ENCODE assay signal across 9 cellular contexts in the genomic region with DNA sequence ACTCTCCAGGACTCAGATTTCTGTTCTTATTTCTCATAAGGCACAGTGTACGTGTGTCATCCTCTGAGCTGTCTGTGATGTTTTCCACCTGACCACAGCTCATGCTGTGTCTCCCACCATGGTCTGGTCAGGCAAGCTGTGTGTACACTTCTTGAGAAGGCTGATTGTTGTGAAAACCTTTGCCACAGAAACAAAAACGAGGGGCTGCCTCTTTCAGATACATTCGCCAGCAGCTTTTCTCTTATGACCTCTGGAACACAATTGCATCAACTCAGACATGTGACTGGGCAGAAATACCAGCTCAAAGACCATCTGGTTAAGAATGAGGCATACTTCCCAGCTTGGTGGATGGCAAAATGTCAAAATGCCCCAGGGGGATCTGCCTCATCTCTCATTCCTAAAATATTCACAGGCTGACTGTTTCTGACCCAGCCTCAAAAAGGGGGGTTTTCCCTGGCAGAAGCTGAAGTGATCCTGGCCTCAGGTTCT. TPM values are rescaled to one million over a fixed set of nuclear protein-coding genes. Genes with fewer than 3 reads are reported as not detected.
DNase-seq lines count a peak whose midpoint lies in the region; ATAC-seq, FAIRE-seq and TF ChIP-seq lines count a peak whose summit lies in the region.
"Had no signal": no experiment of that assay in that cellular context is flagged by ENCODE, and none has a peak within 500 bp of the region (broad histone marks: within the 10 kb centered on the region; RNA-seq: fewer than 3 reads in every experiment).

No MANE protein-coding gene starts in this region.

- H3K9me1 ChIP-seq in keratinocyte (ENCODE audit: control insufficient read depth, extremely low read depth, insufficient read depth, low read length), result no peaks in the 10 kb centered on the region

- CTCF ChIA-PET in A673 (lab: Charles Lee), result no interaction called here

- no peaks in the 10 kb centered on the region for H4K20me1 ChIP-seq in keratinocyte (ENCODE audit: control insufficient read depth, extremely low read depth, insufficient read depth, low read length)

- no peaks in the 10 kb centered on the region for H3K27me3 ChIP-seq in A673 (replicated peaks; ENCODE audit: insufficient read depth, low read depth, low read length, poor library complexity)
- no peaks in the 10 kb centered on the region for H3K27me3 ChIP-seq in adipocyte (replicated peaks; ENCODE audit: control insufficient read depth, insufficient read depth, low read length)
- H3K27me3 ChIP-seq in keratinocyte (ENCODE audit: control insufficient read depth, extremely low read depth, insufficient read depth, low read length), result no peaks in the 10 kb centered on the region
- no peaks in the 10 kb centered on the region for H3K27me3 ChIP-seq in endodermal cell (ENCODE audit: control insufficient read depth, insufficient read depth, low read length, poor library complexity, severe bottlenecking)
- no peaks in the 10 kb centered on the region for H3K27me3 ChIP-seq in small intestine (ENCODE audit: control insufficient read depth in 2 of 2, insufficient read depth in 2 of 2, low read length in 2 of 2)

- FAIRE-seq in keratinocyte (lab: Jason Lieb, UNC), result peak; percentile 99
- no peak for FAIRE-seq in small intestine (lab: Jason Lieb, UNC)

- peaks cover 35% of the 10 kb centered on the region for H3K9me3 Mint-ChIP-seq in endodermal cell

- peak; percentile 63 for ATAC-seq in HG02798 (IDR thresholded peaks at IDR 0.05; ENCODE audit: poor library complexity, unreplicated experiment)

- no peaks in the 10 kb centered on the region for H3K4me1 ChIP-seq in A673 (ENCODE audit: insufficient read depth, low read length, poor library complexity, severe bottlenecking)
- H3K4me1 ChIP-seq in adipocyte (ENCODE audit: control insufficient read depth, insufficient read depth, low read length), result peaks cover 27% of the 10 kb centered on the region
- peaks cover 24% of the 10 kb centered on the region for H3K4me1 ChIP-seq in keratinocyte (ENCODE audit: control insufficient read depth, extremely low read depth, insufficient read depth, low read length)
- H3K4me1 ChIP-seq in endodermal cell (ENCODE audit: control insufficient read depth, insufficient read depth, low read length), result no peaks in the 10 kb centered on the region
- H3K4me1 ChIP-seq in small intestine (ENCODE audit: control insufficient read depth in 2 of 2, insufficient read depth in 1 of 2, low read depth in 1 of 2, low read length in 1 of 2), result no peaks in the 10 kb centered on the region

- no peak overlapping the region for H3K4me3 Mint-ChIP-seq in endodermal cell

- dilution Hi-C loops in keratinocyte (cut with MboI; ENCODE audit: extremely low pct_ligation_motif_present, low sequenced_read_pairs), result no loop called here

- no peak overlapping the region for H3K4me3 ChIP-seq in A673 (ENCODE audit: low read depth, low read length, poor library complexity, severe bottlenecking)
- peak overlapping the region; percentile 45 for H3K4me3 ChIP-seq in adipocyte (ENCODE audit: low read length)
- H3K4me3 ChIP-seq in keratinocyte (ENCODE audit: control insufficient read depth in 2 of 3, extremely low read depth in 1 of 3, insufficient read depth in 2 of 3, low read depth in 1 of 3, low read length in 3 of 3), result peak overlapping the region in 2 of 3 experiments; percentile 41 to 44
- H3K4me3 ChIP-seq in endodermal cell (ENCODE audit: low read length), result no peak overlapping the region
- no peak overlapping the region for H3K4me3 ChIP-seq in small intestine (ENCODE audit: low read depth in 1 of 2, low read length in 2 of 2)

- H3K27ac ChIP-seq in A673 (ENCODE audit: low read depth, low read length, poor library complexity, severe bottlenecking) (no peak overlapping the region), keratinocyte (ENCODE audit: control insufficient read depth, insufficient read depth, low read length) (peak overlapping the region; percentile 99), endodermal cell (ENCODE audit: low read depth, low read length) (no peak overlapping the region), small intestine (ENCODE audit: low read depth in 1 of 2, low read length in 1 of 2) (no peak overlapping the region)
- H3K27ac ChIP-seq: C4-2B had no signal

- TF ChIP-seq CTCF in A673 (conservative IDR thresholded peaks at IDR 0.05; ENCODE audit: low read depth, low read length) (no peak), keratinocyte (optimal IDR thresholded peaks at IDR 0.05 in 1 of 3, IDR thresholded peaks at IDR 0.05 in 1 of 3, conservative IDR thresholded peaks at IDR 0.05 in 1 of 3; ENCODE audit: extremely low read depth in 1 of 3, insufficient read depth in 2 of 3, low read length in 3 of 3) (no peak), endodermal cell (conservative IDR thresholded peaks at IDR 0.05) (no peak)

- POLR2A ChIA-PET in A673 (lab: Charles Lee; ENCODE audit: low non-redundant PET), result no interaction called here

- H3K9me3 ChIP-seq in A673 (ENCODE audit: low read depth, low read length, poor library complexity, severe bottlenecking), result no peaks in the 10 kb centered on the region
- no peaks in the 10 kb centered on the region for H3K9me3 ChIP-seq in adipocyte (ENCODE audit: control insufficient read depth, low read length)
- no peaks in the 10 kb centered on the region for H3K9me3 ChIP-seq in keratinocyte (ENCODE audit: control insufficient read depth, low read depth, low read length)
- peaks cover 16% of the 10 kb centered on the region for H3K9me3 ChIP-seq in endodermal cell (ENCODE audit: control insufficient read depth, low read length)
- H3K9me3 ChIP-seq in small intestine (ENCODE audit: control insufficient read depth, low read depth), result no peaks in the 10 kb centered on the region

- 78 to 86% methylated on average over 2 to 3 of the region's 3 CpGs for WGBS in endodermal cell (ENCODE audit: insufficient coverage in 1 of 2, insufficient read length in 1 of 2), 2 experiments
- 53 to 71% (median 60%) methylated on average over 3 of the region's 3 CpGs for WGBS in small intestine, 3 donors

- H3K9ac ChIP-seq in adipocyte (ENCODE audit: low read length) (peak overlapping the region; percentile 56), keratinocyte (ENCODE audit: control insufficient read depth, extremely low read depth, insufficient read depth, low read length) (peak overlapping the region; percentile 74), endodermal cell (ENCODE audit: extremely low read depth, low read length, poor library complexity, severe bottlenecking) (no peak overlapping the region)

- peak overlapping the region; percentile 95 for H2AFZ ChIP-seq in keratinocyte (ENCODE audit: control insufficient read depth, low read length)

- no peaks in the 10 kb centered on the region for H3K27me3 Mint-ChIP-seq in endodermal cell (ENCODE audit: insufficient read depth)

- H3K36me3 ChIP-seq in A673 (ENCODE audit: insufficient read depth, low read length, poor library complexity, severe bottlenecking) (no peaks in the 10 kb centered on the region), adipocyte (ENCODE audit: control insufficient read depth, insufficient read depth, low read length, severe bottlenecking) (no peaks in the 10 kb centered on the region), keratinocyte (ENCODE audit: control insufficient read depth in 2 of 2, extremely low read depth in 1 of 2, insufficient read depth in 2 of 2, low read length in 2 of 2) (no peaks in the 10 kb centered on the region), endodermal cell (ENCODE audit: control insufficient read depth, insufficient read depth, low read length) (no peaks in the 10 kb centered on the region), small intestine (ENCODE audit: control insufficient read depth in 2 of 2, insufficient read depth in 2 of 2, low read length in 2 of 2) (no peaks in the 10 kb centered on the region)

- no peaks in the 10 kb centered on the region for H3K36me3 Mint-ChIP-seq in endodermal cell (ENCODE audit: low read depth)

- H3K4me2 ChIP-seq in keratinocyte (ENCODE audit: control insufficient read depth, extremely low read depth, insufficient read depth, low read depth, low read length), result peak overlapping the region; percentile 92

- intact Hi-C loops in A673 (cut with micrococcal nuclease; ENCODE audit: unreplicated experiment), result no loop called here

- no peaks in the 10 kb centered on the region for H3K4me1 Mint-ChIP-seq in endodermal cell

- no peaks in the 10 kb centered on the region for H3K79me2 ChIP-seq in keratinocyte (ENCODE audit: control insufficient read depth, insufficient read depth, low read length)

- DNase-seq in A673 (ENCODE audit: low spot score), result peak; percentile 38
- DNase-seq in adipocyte (ENCODE audit: low read depth), result peak; percentile 95
- DNase-seq in keratinocyte (ENCODE audit: low read depth, low spot score), result peak; percentile 93
- DNase-seq in endodermal cell, result no peak
- no peak for DNase-seq in DMS153 treated with DMSO at 0.1 percent for 48 hours (lab: John Stamatoyannopoulos, UW; ENCODE audit: unreplicated experiment)
- no peak for DNase-seq in activated naive CD4-positive, alpha-beta T cell treated with Interleukin-2 at 50 U/mL for 16 hours
- no peak for DNase-seq in small intestine

- BruUV-seq in A673 (replicated peaks; lab: Mats Ljungman, UMichigan), result no TSS peak

- H3K27ac Mint-ChIP-seq in endodermal cell, result no peak overlapping the region

RNA-seq across cellular contexts. Expression of gene PGRMC2, which starts 46.1 kb away (rescaled TPM):
- total RNA-seq in A673 (2021) (49.7 and 51.7 TPM in 2 replicates), endodermal cell (10 to 100 TPM; 57.0 to 68.5 TPM)
- polyA plus RNA-seq in keratinocyte (14.6 to 26.7 TPM (median 20.0 TPM) in 3 replicates), small intestine (10 to 100 TPM; 47.3 to 54.0 (median 51.4) TPM)
- 67.5 TPM for polyA plus RNA-seq in keratinocyte (2011; ENCODE audit: low read depth)
- polyA plus RNA-seq in keratinocyte (2011; cell fraction: cytosol; rRNA removed), result 13.3 and 27.2 TPM in 2 replicates
- 35.7 and 49.7 TPM in 2 replicates for polyA plus RNA-seq in keratinocyte (2011; cell fraction: nucleus; rRNA removed)
- 64.0 and 95.7 TPM in 2 replicates for polyA plus RNA-seq in keratinocyte (2012; ENCODE audit: low replicate concordance)
- 1.8 to 5.7 TPM (median 2.0 TPM) in 3 replicates for polyA minus RNA-seq in keratinocyte
- 9.0 TPM for polyA minus RNA-seq in keratinocyte (2011; cell fraction: cytosol; rRNA and poly(A)+ RNA removed)
- polyA minus RNA-seq in keratinocyte (2011; cell fraction: nucleus; rRNA and poly(A)+ RNA removed), result 7.6 and 14.6 TPM in 2 replicates
- 68.7 TPM for polyA plus RNA-seq in endodermal cell (2013, experiment 1 of 2)
- polyA plus RNA-seq in endodermal cell (2013, experiment 2 of 2), result 70.6 TPM

Comparison
In these comparisons a context has a peak if more than half of its experiments do, and no peak if none do; other contexts are left out.
1. DNase-seq: peak in A673 (single experiment), adipocyte (single experiment) and keratinocyte (single experiment); none in endodermal cell (single experiment), DMS153 treated with DMSO at 0.1 percent for 48 hours (single experiment), activated naive CD4-positive, alpha-beta T cell treated with Interleukin-2 at 50 U/mL for 16 hours (single experiment) and small intestine (single experiment).
2. H3K4me3 ChIP-seq: peak in adipocyte (single experiment) and keratinocyte (2 of 3); none in A673 (single experiment), endodermal cell (single experiment) and small intestine (0 of 2).